7 cellular contexts compared by ENCODE assay signal in the genomic region with DNA sequence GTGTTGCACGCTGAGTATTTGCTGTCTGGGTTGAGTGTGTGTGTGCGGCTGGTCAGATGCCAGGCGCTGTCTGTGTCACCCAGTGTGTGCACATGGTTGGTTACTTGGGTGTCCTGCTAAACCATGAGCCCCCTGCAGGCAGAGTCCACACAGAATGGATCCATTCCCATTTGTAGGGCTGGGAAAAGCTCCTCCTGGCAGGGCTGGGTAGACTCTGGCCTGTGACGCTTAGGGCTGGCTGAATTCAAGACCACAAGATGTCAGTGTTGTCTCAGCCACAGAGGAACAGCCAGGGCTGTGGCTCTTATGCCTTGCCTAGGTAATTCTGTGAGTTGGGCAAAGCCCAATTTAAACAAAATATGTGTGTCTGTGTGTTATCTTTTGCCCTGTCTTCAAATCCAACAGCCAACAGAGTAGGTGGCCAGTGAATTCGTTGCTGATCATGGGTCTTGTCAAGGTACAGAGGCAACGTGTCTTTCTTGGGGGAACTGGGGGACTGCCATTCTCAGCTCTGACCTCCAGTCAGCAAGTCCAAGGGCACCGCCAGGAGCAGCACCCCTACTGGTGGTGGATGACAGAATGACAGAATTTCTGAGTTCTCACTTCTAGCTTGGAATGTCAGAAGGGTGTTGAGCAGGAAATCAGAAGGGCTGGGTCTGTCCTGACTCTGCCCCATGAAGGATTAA.
A peak's percentile ranks its signal among the peaks of the same experiment; 100 is the strongest.
DNase-seq lines count a peak whose midpoint lies in the region; ATAC-seq and TF ChIP-seq lines count a peak whose summit lies in the region.

No MANE protein-coding gene starts in this region.

- no peaks in the 10 kb centered on the region for H3K36me3 ChIP-seq in endodermal cell (ENCODE audit: control insufficient read depth, insufficient read depth, low read length)
- no peaks in the 10 kb centered on the region for H3K36me3 ChIP-seq in vagina

- H3K4me1 Mint-ChIP-seq in endodermal cell (peaks cover 14% of the 10 kb centered on the region), neural crest cell (no peaks in the 10 kb centered on the region)

- H3K27ac ChIP-seq in endodermal cell (ENCODE audit: low read depth, low read length), result no peak overlapping the region
- no peak overlapping the region for H3K27ac ChIP-seq in vagina

- TF ChIP-seq CTCF in endodermal cell (conservative IDR thresholded peaks at IDR 0.05) (peak; percentile 89), neural crest cell (conservative IDR thresholded peaks at IDR 0.05) (peak; percentile 70), vagina (IDR thresholded peaks at IDR 0.05) (no peak)

- H3K4me1 ChIP-seq in endodermal cell (ENCODE audit: control insufficient read depth, insufficient read depth, low read length) (no peaks in the 10 kb centered on the region), vagina (no peaks in the 10 kb centered on the region)

- H3K27ac Mint-ChIP-seq in endodermal cell (peak overlapping the region; percentile 83), neural crest cell (ENCODE audit: unreplicated experiment) (no peak overlapping the region)

- H3K4me3 ChIP-seq in endodermal cell (ENCODE audit: low read length) (no peak overlapping the region), vagina (no peak overlapping the region)

- no peaks in the 10 kb centered on the region for H3K27me3 ChIP-seq in endodermal cell (ENCODE audit: control insufficient read depth, insufficient read depth, low read length, poor library complexity, severe bottlenecking)
- no peaks in the 10 kb centered on the region for H3K27me3 ChIP-seq in vagina

- H3K9me3 ChIP-seq in endodermal cell (ENCODE audit: control insufficient read depth, low read length) (peaks cover 10% of the 10 kb centered on the region), vagina (no peaks in the 10 kb centered on the region)

- TF ChIP-seq POLR2A in vagina (IDR thresholded peaks at IDR 0.05), result no peak

- H3K9ac ChIP-seq in endodermal cell (ENCODE audit: extremely low read depth, low read length, poor library complexity, severe bottlenecking), result no peak overlapping the region

- H3K9me3 Mint-ChIP-seq in endodermal cell (peaks cover 3% of the 10 kb centered on the region), neural crest cell (no peaks in the 10 kb centered on the region)

- no peaks in the 10 kb centered on the region for H3K36me3 Mint-ChIP-seq in endodermal cell (ENCODE audit: low read depth)
- no peaks in the 10 kb centered on the region for H3K36me3 Mint-ChIP-seq in neural crest cell (ENCODE audit: low read depth)

- ATAC-seq in GM18502 (IDR thresholded peaks at IDR 0.05; ENCODE audit: poor library complexity, unreplicated experiment) (peak; percentile 64), HG03060 (IDR thresholded peaks at IDR 0.05; ENCODE audit: low read depth, unreplicated experiment) (peak; percentile 43)

- intact Hi-C loops in vagina (cut with DNase I), result no loop called here

- H3K27me3 Mint-ChIP-seq in endodermal cell (ENCODE audit: insufficient read depth) (no peaks in the 10 kb centered on the region), neural crest cell (ENCODE audit: low read depth) (peaks cover 34% of the 10 kb centered on the region)

- H3K4me3 Mint-ChIP-seq in endodermal cell (peak overlapping the region; percentile 21), neural crest cell (no peak overlapping the region)

- 36 to 63% methylated on average over 4 to 7 of the region's 7 CpGs for WGBS in endodermal cell (ENCODE audit: insufficient coverage in 1 of 2, insufficient read length in 1 of 2), 2 experiments

- DNase-seq in NCI-H510A treated with DMSO at 0.1 percent for 48 hours (lab: John Stamatoyannopoulos, UW) (peak; percentile 77), endodermal cell (peak; percentile 94), neural crest cell (ENCODE audit: low read depth, low spot score) (peak; percentile 37), vagina (ENCODE audit: extremely low spot score in 2 of 2) (no peak)
- no peak for DNase-seq in stimulated activated CD4-positive, alpha-beta T cell treated with anti-CD3 and anti-CD28 coated beads, Interleukin-1b, Interleukin-23, amount 100 ng/mL, for 48 hours

Comparison
In these comparisons a context has a peak if more than half of its experiments do, and no peak if none do; other contexts are left out.
1. DNase-seq: peak in NCI-H510A treated with DMSO at 0.1 percent for 48 hours (single experiment), endodermal cell (single experiment) and neural crest cell (single experiment); none in stimulated activated CD4-positive, alpha-beta T cell treated with anti-CD3 and anti-CD28 coated beads, Interleukin-1b, Interleukin-23, amount 100 ng/mL, for 48 hours (single experiment) and vagina (0 of 2).
2. CTCF ChIP-seq: peak in endodermal cell (single experiment) and neural crest cell (single experiment); none in vagina (0 of 3).